1 cellular context compared by ENCODE assay signal in the genomic region with DNA sequence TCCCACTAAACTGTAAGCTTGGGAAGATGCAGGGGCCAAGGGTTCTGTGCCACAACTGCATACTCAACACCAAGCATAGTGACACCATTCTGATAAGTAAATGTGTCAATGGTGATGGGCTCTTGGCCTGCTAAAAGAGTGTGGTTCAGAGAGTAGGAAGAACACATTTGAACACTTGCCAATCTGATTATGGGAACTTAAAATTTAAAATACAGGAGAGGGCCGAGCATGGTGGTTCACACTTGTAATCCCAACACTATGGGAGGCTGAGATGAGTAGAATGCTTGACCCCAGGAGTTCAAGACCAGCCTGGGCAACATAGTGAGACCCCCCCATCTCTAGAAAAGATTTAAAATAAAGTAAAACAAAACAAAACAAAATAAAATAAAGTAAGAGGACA.
TF ChIP-seq lines count a peak whose summit lies in the region.

No MANE protein-coding gene starts in this region.

TF ChIP-seq in WTC11, 78 proteins besides CTCF, POLR2A, EP300 and RAD21 (continued from another document):
- TF ChIP-seq, protein P1, sequence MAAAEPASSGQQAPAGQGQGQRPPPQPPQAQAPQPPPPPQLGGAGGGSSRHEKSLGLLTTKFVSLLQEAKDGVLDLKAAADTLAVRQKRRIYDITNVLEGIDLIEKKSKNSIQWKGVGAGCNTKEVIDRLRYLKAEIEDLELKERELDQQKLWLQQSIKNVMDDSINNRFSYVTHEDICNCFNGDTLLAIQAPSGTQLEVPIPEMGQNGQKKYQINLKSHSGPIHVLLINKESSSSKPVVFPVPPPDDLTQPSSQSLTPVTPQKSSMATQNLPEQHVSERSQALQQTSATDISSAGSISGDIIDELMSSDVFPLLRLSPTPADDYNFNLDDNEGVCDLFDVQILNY (CRISPR knock-in tag; IDR thresholded peaks at IDR 0.05) = no peak
- TF ChIP-seq TCF7 (CRISPR knock-in tag; IDR thresholded peaks at IDR 0.05; ENCODE audit: low read depth) = no peak
- TF ChIP-seq ZNF396 (CRISPR knock-in tag; IDR thresholded peaks at IDR 0.05; ENCODE audit: borderline replicate concordance) = no peak
- TF ChIP-seq, protein P2, sequence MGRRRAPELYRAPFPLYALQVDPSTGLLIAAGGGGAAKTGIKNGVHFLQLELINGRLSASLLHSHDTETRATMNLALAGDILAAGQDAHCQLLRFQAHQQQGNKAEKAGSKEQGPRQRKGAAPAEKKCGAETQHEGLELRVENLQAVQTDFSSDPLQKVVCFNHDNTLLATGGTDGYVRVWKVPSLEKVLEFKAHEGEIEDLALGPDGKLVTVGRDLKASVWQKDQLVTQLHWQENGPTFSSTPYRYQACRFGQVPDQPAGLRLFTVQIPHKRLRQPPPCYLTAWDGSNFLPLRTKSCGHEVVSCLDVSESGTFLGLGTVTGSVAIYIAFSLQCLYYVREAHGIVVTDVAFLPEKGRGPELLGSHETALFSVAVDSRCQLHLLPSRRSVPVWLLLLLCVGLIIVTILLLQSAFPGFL (CRISPR knock-in tag; IDR thresholded peaks at IDR 0.05; ENCODE audit: borderline replicate concordance) = no peak
- TF ChIP-seq, protein P3, sequence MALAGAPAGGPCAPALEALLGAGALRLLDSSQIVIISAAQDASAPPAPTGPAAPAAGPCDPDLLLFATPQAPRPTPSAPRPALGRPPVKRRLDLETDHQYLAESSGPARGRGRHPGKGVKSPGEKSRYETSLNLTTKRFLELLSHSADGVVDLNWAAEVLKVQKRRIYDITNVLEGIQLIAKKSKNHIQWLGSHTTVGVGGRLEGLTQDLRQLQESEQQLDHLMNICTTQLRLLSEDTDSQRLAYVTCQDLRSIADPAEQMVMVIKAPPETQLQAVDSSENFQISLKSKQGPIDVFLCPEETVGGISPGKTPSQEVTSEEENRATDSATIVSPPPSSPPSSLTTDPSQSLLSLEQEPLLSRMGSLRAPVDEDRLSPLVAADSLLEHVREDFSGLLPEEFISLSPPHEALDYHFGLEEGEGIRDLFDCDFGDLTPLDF (CRISPR knock-in tag; IDR thresholded peaks at IDR 0.05) = no peak
- TF ChIP-seq GTF2I (CRISPR knock-in tag; conservative IDR thresholded peaks at IDR 0.05) = no peak
- no peak for TF ChIP-seq ZNF423 (CRISPR knock-in tag; IDR thresholded peaks at IDR 0.05)
- TF ChIP-seq, protein P4, sequence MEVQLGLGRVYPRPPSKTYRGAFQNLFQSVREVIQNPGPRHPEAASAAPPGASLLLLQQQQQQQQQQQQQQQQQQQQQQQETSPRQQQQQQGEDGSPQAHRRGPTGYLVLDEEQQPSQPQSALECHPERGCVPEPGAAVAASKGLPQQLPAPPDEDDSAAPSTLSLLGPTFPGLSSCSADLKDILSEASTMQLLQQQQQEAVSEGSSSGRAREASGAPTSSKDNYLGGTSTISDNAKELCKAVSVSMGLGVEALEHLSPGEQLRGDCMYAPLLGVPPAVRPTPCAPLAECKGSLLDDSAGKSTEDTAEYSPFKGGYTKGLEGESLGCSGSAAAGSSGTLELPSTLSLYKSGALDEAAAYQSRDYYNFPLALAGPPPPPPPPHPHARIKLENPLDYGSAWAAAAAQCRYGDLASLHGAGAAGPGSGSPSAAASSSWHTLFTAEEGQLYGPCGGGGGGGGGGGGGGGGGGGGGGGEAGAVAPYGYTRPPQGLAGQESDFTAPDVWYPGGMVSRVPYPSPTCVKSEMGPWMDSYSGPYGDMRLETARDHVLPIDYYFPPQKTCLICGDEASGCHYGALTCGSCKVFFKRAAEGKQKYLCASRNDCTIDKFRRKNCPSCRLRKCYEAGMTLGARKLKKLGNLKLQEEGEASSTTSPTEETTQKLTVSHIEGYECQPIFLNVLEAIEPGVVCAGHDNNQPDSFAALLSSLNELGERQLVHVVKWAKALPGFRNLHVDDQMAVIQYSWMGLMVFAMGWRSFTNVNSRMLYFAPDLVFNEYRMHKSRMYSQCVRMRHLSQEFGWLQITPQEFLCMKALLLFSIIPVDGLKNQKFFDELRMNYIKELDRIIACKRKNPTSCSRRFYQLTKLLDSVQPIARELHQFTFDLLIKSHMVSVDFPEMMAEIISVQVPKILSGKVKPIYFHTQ (CRISPR knock-in tag; IDR thresholded peaks at IDR 0.05) = no peak
- no peak for TF ChIP-seq ZNF416 (CRISPR knock-in tag; IDR thresholded peaks at IDR 0.05)
- no peak for TF ChIP-seq FOXJ3 (CRISPR knock-in tag; IDR thresholded peaks at IDR 0.05; ENCODE audit: borderline replicate concordance)
